1 cellular context compared by ENCODE assay signal in genomic region chr7:457814-458510, GRCh38.
TF ChIP-seq lines count a peak whose summit lies in the region.

No MANE protein-coding gene starts in this region.

TF ChIP-seq in HepG2, 621 proteins besides CTCF, POLR2A, EP300 and RAD21 (continued from another document):
- no peak for TF ChIP-seq ZNF589 (CRISPR knock-in tag; conservative IDR thresholded peaks at IDR 0.05)
- 0 out of 2 replicates have a peak, but pooled peaks have one; percentile 24 for TF ChIP-seq PAXIP1 (CRISPR knock-in tag; conservative IDR thresholded peaks at IDR 0.05)
- TF ChIP-seq NR2F6 (IDR thresholded peaks at IDR 0.05), result peak; percentile 70
- peak; percentile 72 for TF ChIP-seq NR2F6 (CRISPR knock-in tag; IDR thresholded peaks at IDR 0.05)
- no peak for TF ChIP-seq SOX6 (IDR thresholded peaks at IDR 0.05)
- peak; percentile 49; the same call in 1 of the 2 replicates for TF ChIP-seq SOX6 (CRISPR knock-in tag; IDR thresholded peaks at IDR 0.05)
- TF ChIP-seq TBX2 (CRISPR knock-in tag; IDR thresholded peaks at IDR 0.05; ENCODE audit: borderline replicate concordance), result peak; percentile 53; the same call in 1 of the 2 replicates
- TF ChIP-seq NR2C2 (CRISPR knock-in tag; IDR thresholded peaks at IDR 0.05; ENCODE audit: borderline replicate concordance), result peak; percentile 24; the same call in 1 of the 2 replicates
- peak; percentile 58; the same call in 1 of the 2 replicates for TF ChIP-seq ZNF609 (CRISPR knock-in tag; IDR thresholded peaks at IDR 0.05; ENCODE audit: borderline replicate concordance)
- 0 out of 2 replicates have a peak, but pooled peaks have one; percentile 31 for TF ChIP-seq ZNF710 (CRISPR knock-in tag; IDR thresholded peaks at IDR 0.05; ENCODE audit: borderline replicate concordance)
- TF ChIP-seq ZNF687 (CRISPR knock-in tag; IDR thresholded peaks at IDR 0.05), result peak; percentile 54
- TF ChIP-seq NCOA2 (CRISPR knock-in tag; IDR thresholded peaks at IDR 0.05), result no peak
- TF ChIP-seq NAIF1 (CRISPR knock-in tag; IDR thresholded peaks at IDR 0.05; ENCODE audit: borderline replicate concordance), result no peak
- TF ChIP-seq NR2F2 (IDR thresholded peaks at IDR 0.05; ENCODE audit: borderline replicate concordance, low read depth), result peak; percentile 69; the same call in 1 of the 2 replicates
- no peak for TF ChIP-seq ZNF253 (CRISPR knock-in tag; IDR thresholded peaks at IDR 0.05; ENCODE audit: borderline replicate concordance)
- TF ChIP-seq PHF21A (CRISPR knock-in tag; IDR thresholded peaks at IDR 0.05), result peak; percentile 17; the same call in 1 of the 2 replicates
- peak; percentile 78 for TF ChIP-seq BCL6 (CRISPR knock-in tag; IDR thresholded peaks at IDR 0.05)
- TF ChIP-seq RXRA (CRISPR knock-in tag; IDR thresholded peaks at IDR 0.05), result peak; percentile 33; the same call in 1 of the 2 replicates
- TF ChIP-seq HNF1B (CRISPR knock-in tag; IDR thresholded peaks at IDR 0.05), result no peak
- no peak for TF ChIP-seq GFI1 (CRISPR knock-in tag; IDR thresholded peaks at IDR 0.05; ENCODE audit: borderline replicate concordance)
- no peak for TF ChIP-seq SOX13 (IDR thresholded peaks at IDR 0.05)
- TF ChIP-seq SOX13 (CRISPR knock-in tag; conservative IDR thresholded peaks at IDR 0.05 in 1 of 2, IDR thresholded peaks at IDR 0.05 in 1 of 2), result peak in 1 of 2 experiments; percentile 27; a peak in 1 of 4 replicates
- peak; percentile 51; the same call in 1 of the 2 replicates for TF ChIP-seq GATAD2A (CRISPR knock-in tag; IDR thresholded peaks at IDR 0.05)
- peak; percentile 75 for TF ChIP-seq ZFX (CRISPR knock-in tag; IDR thresholded peaks at IDR 0.05; ENCODE audit: low read depth)
- TF ChIP-seq ZFY (CRISPR knock-in tag; IDR thresholded peaks at IDR 0.05), result peak; percentile 45; the same call in 1 of the 2 replicates
- TF ChIP-seq PATZ1 (CRISPR knock-in tag; IDR thresholded peaks at IDR 0.05), result peak; percentile 76
- TF ChIP-seq YEATS4 (CRISPR knock-in tag; IDR thresholded peaks at IDR 0.05; ENCODE audit: borderline replicate concordance), result no peak
- peak; percentile 15 for TF ChIP-seq HNRNPLL (IDR thresholded peaks at IDR 0.05; ENCODE audit: low read depth, low read length, poor library complexity, severe bottlenecking)
